In genomic region chr14:93115920-93116675, GRCh38 we compare ENCODE assay signal across 8 cellular contexts. TPM values are rescaled to one million over a fixed set of nuclear protein-coding genes. Genes with fewer than 3 reads are reported as not detected.
DNase-seq lines count a peak whose midpoint lies in the region; ATAC-seq, FAIRE-seq and TF ChIP-seq lines count a peak whose summit lies in the region.

Gene ITPK1 (minus strand): TSS chr14:93115925. CDS start chr14:93115163, 762 bp downstream.

- ATAC-seq in GM19452 (IDR thresholded peaks at IDR 0.05; ENCODE audit: unreplicated experiment) (peak; percentile 48), HG03521 (IDR thresholded peaks at IDR 0.05; ENCODE audit: unreplicated experiment) (peak; percentile 55)

- no peaks in the 10 kb centered on the region for H3K9me2 ChIP-seq in SU-DHL-6 (replicated peaks; ENCODE audit: insufficient read depth, low read length)

- H3K9ac ChIP-seq in SU-DHL-6 (ENCODE audit: low read length): peak within 1 kb of the TSS; percentile 84

- H4K20me1 ChIP-seq in SU-DHL-6 (ENCODE audit: low read depth, low read length): no peaks in the 10 kb centered on the region

- H3K4me3 ChIP-seq in SU-DHL-6 (ENCODE audit: insufficient read depth, low read length, poor library complexity, severe bottlenecking): peak within 1 kb of the TSS; percentile 91
- H3K4me3 ChIP-seq in ascending aorta: peak within 1 kb of the TSS; percentile 97 to 99
- peak within 1 kb of the TSS; percentile 69 for H3K4me3 ChIP-seq in retinal pigment epithelial cell (ENCODE audit: low read length)

- no peak for FAIRE-seq in D721Med (lab: Jason Lieb, UNC)

- H2AFZ ChIP-seq in SU-DHL-6 (ENCODE audit: low read depth, low read length, severe bottlenecking): peak within 1 kb of the TSS; percentile 99

- H3K36me3 ChIP-seq in SU-DHL-6 (ENCODE audit: low read length): no peaks in the 10 kb centered on the region
- no peaks in the 10 kb centered on the region for H3K36me3 ChIP-seq in ascending aorta

- peak within 1 kb of the TSS; percentile 94 for H3K4me2 ChIP-seq in SU-DHL-6 (ENCODE audit: low read depth, low read length, poor library complexity, severe bottlenecking)

- DNase-seq in D721Med (ENCODE audit: insufficient read length, low spot score) (no peak), ascending aorta (ENCODE audit: low spot score in 2 of 2) (peak in 1 of 2 donors; percentile 71), hippocampal formation (lab: John Stamatoyannopoulos, UW) (peak; percentile 42 to 49), retinal pigment epithelial cell (ENCODE audit: low read depth) (no peak), NCI-H1048 (lab: John Stamatoyannopoulos, UW) (no peak)

- H3K9me3 ChIP-seq in SU-DHL-6 (ENCODE audit: insufficient read depth, low read length): no peaks in the 10 kb centered on the region
- no peaks in the 10 kb centered on the region for H3K9me3 ChIP-seq in ascending aorta

- intact Hi-C loops in ascending aorta (cut with DNase I): loop anchor here (1.0 to 5.0 kb wide), 5 partner anchors 23 to 217 kb away; partner anchors contain the start of genes BTBD7, GON7, MOAP1 and UBR7

- H3F3A ChIP-seq in SU-DHL-6 (ENCODE audit: insufficient read depth): no peaks in the 10 kb centered on the region

- H3K79me2 ChIP-seq in SU-DHL-6 (ENCODE audit: insufficient read depth, low read length): no peaks in the 10 kb centered on the region

- peak within 1 kb of the TSS; percentile 75 for H3K27ac ChIP-seq in SU-DHL-6 (ENCODE audit: low read depth, low read length)
- peak within 1 kb of the TSS; percentile 98 to 100 for H3K27ac ChIP-seq in ascending aorta

- H3K4me1 ChIP-seq in ascending aorta: peaks cover 9 to 28% of the 10 kb centered on the region in 2 donors

- TF ChIP-seq CTCF in D721Med (IDR thresholded peaks at IDR 0.05; ENCODE audit: insufficient read depth, missing control alignments) (peak; percentile 22), SU-DHL-6 (IDR thresholded peaks at IDR 0.05; ENCODE audit: insufficient read depth, low read length, poor library complexity, severe bottlenecking) (no peak), ascending aorta (IDR thresholded peaks at IDR 0.05) (peak in 2 of 3 experiments; percentile 24 to 59), retinal pigment epithelial cell (conservative IDR thresholded peaks at IDR 0.05; ENCODE audit: low read depth, low read length) (no peak)

- no peaks in the 10 kb centered on the region for H3K27me3 ChIP-seq in SU-DHL-6 (ENCODE audit: low read length)
- H3K27me3 ChIP-seq in ascending aorta: no peaks in the 10 kb centered on the region

RNA-seq across cellular contexts. Expression of gene ITPK1, which starts in this region (rescaled TPM):
- 85.3 TPM for total RNA-seq in ascending aorta

Comparison
In these comparisons a context has a peak if more than half of its experiments do, and no peak if none do; other contexts are left out.
1. DNase-seq: peak in hippocampal formation (2 of 2); none in D721Med (single experiment), retinal pigment epithelial cell (single experiment) and NCI-H1048 (single experiment).
2. CTCF ChIP-seq: peak in D721Med (single experiment) and ascending aorta (2 of 3); none in SU-DHL-6 (single experiment) and retinal pigment epithelial cell (single experiment).
3. Peak in every context shown above with its lines, with median percentiles within 50 percentile points of each other: H3K4me3 ChIP-seq.